In the genomic region with DNA sequence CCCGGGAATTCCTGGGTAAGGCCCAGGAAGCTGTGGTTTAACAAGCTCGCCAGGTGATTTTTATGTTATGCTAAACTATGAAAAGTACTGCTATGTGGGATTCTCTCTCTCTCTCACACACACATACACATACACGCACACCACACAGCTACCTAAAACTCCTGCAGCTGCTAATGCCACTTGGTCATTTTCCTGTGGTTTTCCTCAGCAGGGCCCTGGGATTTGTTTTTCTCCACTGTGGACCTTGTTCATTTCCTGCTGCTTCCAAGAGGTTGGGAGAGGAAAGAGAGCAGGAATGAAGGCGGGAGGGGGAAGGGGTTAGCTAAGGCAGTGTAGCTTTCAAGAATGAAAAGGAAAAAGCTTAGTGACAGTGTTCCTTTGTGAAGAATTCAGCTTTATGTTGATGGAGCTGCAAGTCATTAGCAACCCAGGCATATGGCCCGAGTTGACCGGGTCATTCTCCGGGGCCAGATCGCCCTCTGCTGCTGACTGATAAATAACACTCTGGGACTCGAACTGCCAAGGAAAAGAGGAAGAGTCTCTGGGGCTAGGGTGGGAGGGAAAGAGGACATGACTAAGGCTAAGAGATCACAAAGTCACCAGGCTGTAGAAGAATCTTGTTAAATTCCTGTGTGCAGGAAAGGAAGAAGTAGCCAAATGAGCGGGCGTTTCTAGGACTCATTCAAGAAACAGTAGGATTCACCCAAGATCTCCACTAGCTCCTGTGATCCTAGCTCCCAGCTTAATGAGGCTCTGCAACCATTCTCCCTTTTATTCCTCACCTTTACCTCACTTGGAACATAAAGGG, we compare ENCODE assay signal across 1 cellular context.
TF ChIP-seq lines count a peak whose summit lies in the region.

No MANE protein-coding gene starts in this region.

TF ChIP-seq in K562, 482 proteins besides CTCF, POLR2A, EP300 and RAD21 (continued from another document and continues in another):
- TF ChIP-seq, protein P1, sequence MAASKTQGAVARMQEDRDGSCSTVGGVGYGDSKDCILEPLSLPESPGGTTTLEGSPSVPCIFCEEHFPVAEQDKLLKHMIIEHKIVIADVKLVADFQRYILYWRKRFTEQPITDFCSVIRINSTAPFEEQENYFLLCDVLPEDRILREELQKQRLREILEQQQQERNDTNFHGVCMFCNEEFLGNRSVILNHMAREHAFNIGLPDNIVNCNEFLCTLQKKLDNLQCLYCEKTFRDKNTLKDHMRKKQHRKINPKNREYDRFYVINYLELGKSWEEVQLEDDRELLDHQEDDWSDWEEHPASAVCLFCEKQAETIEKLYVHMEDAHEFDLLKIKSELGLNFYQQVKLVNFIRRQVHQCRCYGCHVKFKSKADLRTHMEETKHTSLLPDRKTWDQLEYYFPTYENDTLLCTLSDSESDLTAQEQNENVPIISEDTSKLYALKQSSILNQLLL (CRISPR knock-in tag; IDR thresholded peaks at IDR 0.05; ENCODE audit: borderline replicate concordance): no peak
- TF ChIP-seq KDM1A (IDR thresholded peaks at IDR 0.05) (peak in 1 of 2 experiments; percentile 28; a peak in 1 of 4 replicates), GABPB1 (CRISPR knock-in tag; IDR thresholded peaks at IDR 0.05) (peak; percentile 53; the same call in 1 of the 2 replicates), MTA3 (IDR thresholded peaks at IDR 0.05; ENCODE audit: borderline replicate concordance) (no peak), CAMTA2 (CRISPR knock-in tag; conservative IDR thresholded peaks at IDR 0.05) (no peak), NR2F6 (CRISPR knock-in tag; IDR thresholded peaks at IDR 0.05) (no peak), IRF2 (CRISPR knock-in tag; IDR thresholded peaks at IDR 0.05) (no peak), ARHGAP35 (IDR thresholded peaks at IDR 0.05; ENCODE audit: partially characterized antibody) (no peak), EGR1 (conservative IDR thresholded peaks at IDR 0.05) (no peak), BHLHE40 (IDR thresholded peaks at IDR 0.05; ENCODE audit: low read length) (peak; percentile 42; the same call in 1 of the 2 replicates), CBX1 (IDR thresholded peaks at IDR 0.05; ENCODE audit: low read depth) (no peak), ZNF133 (CRISPR knock-in tag; IDR thresholded peaks at IDR 0.05) (no peak), ZNF253 (CRISPR knock-in tag; conservative IDR thresholded peaks at IDR 0.05) (no peak), SAFB2 (IDR thresholded peaks at IDR 0.05; ENCODE audit: borderline replicate concordance, low read depth, low read length, severe bottlenecking) (no peak), NFE2L1 (tag; IDR thresholded peaks at IDR 0.05; ENCODE audit: borderline replicate concordance, low read depth) (no peak), ZNF764 (CRISPR knock-in tag; IDR thresholded peaks at IDR 0.05; ENCODE audit: low read depth) (no peak), MTA1 (IDR thresholded peaks at IDR 0.05; ENCODE audit: borderline replicate concordance) (peak; percentile 20; the same call in 1 of the 2 replicates), GTF2F1 (IDR thresholded peaks at IDR 0.05; ENCODE audit: low read depth, low read length) (no peak), ZNF347 (CRISPR knock-in tag; IDR thresholded peaks at IDR 0.05; ENCODE audit: low read depth) (no peak), NR2C2 (CRISPR knock-in tag; IDR thresholded peaks at IDR 0.05) (no peak), NR2C2 (tag; IDR thresholded peaks at IDR 0.05) (no peak), SUPT5H (IDR thresholded peaks at IDR 0.05) (no peak), MEF2A (IDR thresholded peaks at IDR 0.05; ENCODE audit: control insufficient read depth, low read depth, low read length) (no peak), BRD9 (IDR thresholded peaks at IDR 0.05; ENCODE audit: low read depth, partially characterized antibody) (peak; percentile 57), ZC3H11A (IDR thresholded peaks at IDR 0.05; ENCODE audit: low read depth, low read length) (no peak), SMARCA4 (IDR thresholded peaks at IDR 0.05) (peak; percentile 68), SMARCA5 (IDR thresholded peaks at IDR 0.05) (no peak), C11orf30 (IDR thresholded peaks at IDR 0.05; ENCODE audit: low read depth) (peak; percentile 61), ZNF830 (CRISPR knock-in tag; IDR thresholded peaks at IDR 0.05) (no peak), MED1 (CRISPR knock-in tag; IDR thresholded peaks at IDR 0.05; ENCODE audit: borderline replicate concordance) (no peak), LARP7 (IDR thresholded peaks at IDR 0.05) (no peak), HEY1 (CRISPR knock-in tag; IDR thresholded peaks at IDR 0.05; ENCODE audit: borderline replicate concordance) (0 out of 2 replicates have a peak, but pooled peaks have one; percentile 23), SMC3 (conservative IDR thresholded peaks at IDR 0.05; ENCODE audit: insufficient read depth, low read depth, low read length) (peak; percentile 96), TAF7 (tag; IDR thresholded peaks at IDR 0.05) (no peak), RNF2 (IDR thresholded peaks at IDR 0.05) (no peak), STAT5A (IDR thresholded peaks at IDR 0.05; ENCODE audit: borderline replicate concordance, low read length) (no peak; the same call in 1 of the 2 replicates), CBX3 (IDR thresholded peaks at IDR 0.05; ENCODE audit: borderline replicate concordance in 1 of 2, low read length in 2 of 2) (no peak), ZNF23 (CRISPR knock-in tag; IDR thresholded peaks at IDR 0.05) (no peak), CBFA2T3 (IDR thresholded peaks at IDR 0.05) (peak; percentile 67), NUFIP1 (IDR thresholded peaks at IDR 0.05; ENCODE audit: partially characterized antibody) (no peak), BRF1 (IDR thresholded peaks at IDR 0.05; ENCODE audit: borderline replicate concordance, extremely low read depth, insufficient read length) (no peak), ZNF780A (CRISPR knock-in tag; IDR thresholded peaks at IDR 0.05) (no peak), KHSRP (IDR thresholded peaks at IDR 0.05) (no peak), YBX1 (IDR thresholded peaks at IDR 0.05) (no peak), FOXA3 (CRISPR knock-in tag; conservative IDR thresholded peaks at IDR 0.05 in 1 of 2, IDR thresholded peaks at IDR 0.05 in 1 of 2) (peak in 1 of 2 experiments; percentile 62; a peak in 1 of 4 replicates), CREM (IDR thresholded peaks at IDR 0.05; ENCODE audit: low read depth) (peak; percentile 45), KAT8 (IDR thresholded peaks at IDR 0.05; ENCODE audit: low read depth) (peak; percentile 25; the same call in 1 of the 2 replicates), ZNF263 (CRISPR knock-in tag; IDR thresholded peaks at IDR 0.05; ENCODE audit: borderline replicate concordance) (no peak)
- TF ChIP-seq, protein P2, sequence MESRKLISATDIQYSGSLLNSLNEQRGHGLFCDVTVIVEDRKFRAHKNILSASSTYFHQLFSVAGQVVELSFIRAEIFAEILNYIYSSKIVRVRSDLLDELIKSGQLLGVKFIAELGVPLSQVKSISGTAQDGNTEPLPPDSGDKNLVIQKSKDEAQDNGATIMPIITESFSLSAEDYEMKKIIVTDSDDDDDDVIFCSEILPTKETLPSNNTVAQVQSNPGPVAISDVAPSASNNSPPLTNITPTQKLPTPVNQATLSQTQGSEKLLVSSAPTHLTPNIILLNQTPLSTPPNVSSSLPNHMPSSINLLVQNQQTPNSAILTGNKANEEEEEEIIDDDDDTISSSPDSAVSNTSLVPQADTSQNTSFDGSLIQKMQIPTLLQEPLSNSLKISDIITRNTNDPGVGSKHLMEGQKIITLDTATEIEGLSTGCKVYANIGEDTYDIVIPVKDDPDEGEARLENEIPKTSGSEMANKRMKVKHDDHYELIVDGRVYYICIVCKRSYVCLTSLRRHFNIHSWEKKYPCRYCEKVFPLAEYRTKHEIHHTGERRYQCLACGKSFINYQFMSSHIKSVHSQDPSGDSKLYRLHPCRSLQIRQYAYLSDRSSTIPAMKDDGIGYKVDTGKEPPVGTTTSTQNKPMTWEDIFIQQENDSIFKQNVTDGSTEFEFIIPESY (CRISPR knock-in tag; IDR thresholded peaks at IDR 0.05): peak; percentile 48
- TF ChIP-seq, protein P3, sequence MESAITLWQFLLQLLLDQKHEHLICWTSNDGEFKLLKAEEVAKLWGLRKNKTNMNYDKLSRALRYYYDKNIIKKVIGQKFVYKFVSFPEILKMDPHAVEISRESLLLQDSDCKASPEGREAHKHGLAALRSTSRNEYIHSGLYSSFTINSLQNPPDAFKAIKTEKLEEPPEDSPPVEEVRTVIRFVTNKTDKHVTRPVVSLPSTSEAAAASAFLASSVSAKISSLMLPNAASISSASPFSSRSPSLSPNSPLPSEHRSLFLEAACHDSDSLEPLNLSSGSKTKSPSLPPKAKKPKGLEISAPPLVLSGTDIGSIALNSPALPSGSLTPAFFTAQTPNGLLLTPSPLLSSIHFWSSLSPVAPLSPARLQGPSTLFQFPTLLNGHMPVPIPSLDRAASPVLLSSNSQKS (CRISPR knock-in tag; IDR thresholded peaks at IDR 0.05): no peak
- TF ChIP-seq, protein P4, sequence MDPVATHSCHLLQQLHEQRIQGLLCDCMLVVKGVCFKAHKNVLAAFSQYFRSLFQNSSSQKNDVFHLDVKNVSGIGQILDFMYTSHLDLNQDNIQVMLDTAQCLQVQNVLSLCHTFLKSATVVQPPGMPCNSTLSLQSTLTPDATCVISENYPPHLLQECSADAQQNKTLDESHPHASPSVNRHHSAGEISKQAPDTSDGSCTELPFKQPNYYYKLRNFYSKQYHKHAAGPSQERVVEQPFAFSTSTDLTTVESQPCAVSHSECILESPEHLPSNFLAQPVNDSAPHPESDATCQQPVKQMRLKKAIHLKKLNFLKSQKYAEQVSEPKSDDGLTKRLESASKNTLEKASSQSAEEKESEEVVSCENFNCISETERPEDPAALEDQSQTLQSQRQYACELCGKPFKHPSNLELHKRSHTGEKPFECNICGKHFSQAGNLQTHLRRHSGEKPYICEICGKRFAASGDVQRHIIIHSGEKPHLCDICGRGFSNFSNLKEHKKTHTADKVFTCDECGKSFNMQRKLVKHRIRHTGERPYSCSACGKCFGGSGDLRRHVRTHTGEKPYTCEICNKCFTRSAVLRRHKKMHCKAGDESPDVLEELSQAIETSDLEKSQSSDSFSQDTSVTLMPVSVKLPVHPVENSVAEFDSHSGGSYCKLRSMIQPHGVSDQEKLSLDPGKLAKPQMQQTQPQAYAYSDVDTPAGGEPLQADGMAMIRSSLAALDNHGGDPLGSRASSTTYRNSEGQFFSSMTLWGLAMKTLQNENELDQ (CRISPR knock-in tag; IDR thresholded peaks at IDR 0.05; ENCODE audit: borderline replicate concordance): no peak
- TF ChIP-seq, protein P5, sequence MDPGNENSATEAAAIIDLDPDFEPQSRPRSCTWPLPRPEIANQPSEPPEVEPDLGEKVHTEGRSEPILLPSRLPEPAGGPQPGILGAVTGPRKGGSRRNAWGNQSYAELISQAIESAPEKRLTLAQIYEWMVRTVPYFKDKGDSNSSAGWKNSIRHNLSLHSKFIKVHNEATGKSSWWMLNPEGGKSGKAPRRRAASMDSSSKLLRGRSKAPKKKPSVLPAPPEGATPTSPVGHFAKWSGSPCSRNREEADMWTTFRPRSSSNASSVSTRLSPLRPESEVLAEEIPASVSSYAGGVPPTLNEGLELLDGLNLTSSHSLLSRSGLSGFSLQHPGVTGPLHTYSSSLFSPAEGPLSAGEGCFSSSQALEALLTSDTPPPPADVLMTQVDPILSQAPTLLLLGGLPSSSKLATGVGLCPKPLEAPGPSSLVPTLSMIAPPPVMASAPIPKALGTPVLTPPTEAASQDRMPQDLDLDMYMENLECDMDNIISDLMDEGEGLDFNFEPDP (CRISPR knock-in tag; IDR thresholded peaks at IDR 0.05): no peak
- TF ChIP-seq, protein P6, sequence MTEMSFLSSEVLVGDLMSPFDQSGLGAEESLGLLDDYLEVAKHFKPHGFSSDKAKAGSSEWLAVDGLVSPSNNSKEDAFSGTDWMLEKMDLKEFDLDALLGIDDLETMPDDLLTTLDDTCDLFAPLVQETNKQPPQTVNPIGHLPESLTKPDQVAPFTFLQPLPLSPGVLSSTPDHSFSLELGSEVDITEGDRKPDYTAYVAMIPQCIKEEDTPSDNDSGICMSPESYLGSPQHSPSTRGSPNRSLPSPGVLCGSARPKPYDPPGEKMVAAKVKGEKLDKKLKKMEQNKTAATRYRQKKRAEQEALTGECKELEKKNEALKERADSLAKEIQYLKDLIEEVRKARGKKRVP (CRISPR knock-in tag; IDR thresholded peaks at IDR 0.05): no peak
- TF ChIP-seq, protein P7, sequence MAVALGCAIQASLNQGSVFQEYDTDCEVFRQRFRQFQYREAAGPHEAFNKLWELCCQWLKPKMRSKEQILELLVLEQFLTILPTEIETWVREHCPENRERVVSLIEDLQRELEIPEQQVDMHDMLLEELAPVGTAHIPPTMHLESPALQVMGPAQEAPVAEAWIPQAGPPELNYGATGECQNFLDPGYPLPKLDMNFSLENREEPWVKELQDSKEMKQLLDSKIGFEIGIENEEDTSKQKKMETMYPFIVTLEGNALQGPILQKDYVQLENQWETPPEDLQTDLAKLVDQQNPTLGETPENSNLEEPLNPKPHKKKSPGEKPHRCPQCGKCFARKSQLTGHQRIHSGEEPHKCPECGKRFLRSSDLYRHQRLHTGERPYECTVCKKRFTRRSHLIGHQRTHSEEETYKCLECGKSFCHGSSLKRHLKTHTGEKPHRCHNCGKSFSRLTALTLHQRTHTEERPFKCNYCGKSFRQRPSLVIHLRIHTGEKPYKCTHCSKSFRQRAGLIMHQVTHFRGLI (CRISPR knock-in tag; IDR thresholded peaks at IDR 0.05): no peak
- TF ChIP-seq, protein P8, sequence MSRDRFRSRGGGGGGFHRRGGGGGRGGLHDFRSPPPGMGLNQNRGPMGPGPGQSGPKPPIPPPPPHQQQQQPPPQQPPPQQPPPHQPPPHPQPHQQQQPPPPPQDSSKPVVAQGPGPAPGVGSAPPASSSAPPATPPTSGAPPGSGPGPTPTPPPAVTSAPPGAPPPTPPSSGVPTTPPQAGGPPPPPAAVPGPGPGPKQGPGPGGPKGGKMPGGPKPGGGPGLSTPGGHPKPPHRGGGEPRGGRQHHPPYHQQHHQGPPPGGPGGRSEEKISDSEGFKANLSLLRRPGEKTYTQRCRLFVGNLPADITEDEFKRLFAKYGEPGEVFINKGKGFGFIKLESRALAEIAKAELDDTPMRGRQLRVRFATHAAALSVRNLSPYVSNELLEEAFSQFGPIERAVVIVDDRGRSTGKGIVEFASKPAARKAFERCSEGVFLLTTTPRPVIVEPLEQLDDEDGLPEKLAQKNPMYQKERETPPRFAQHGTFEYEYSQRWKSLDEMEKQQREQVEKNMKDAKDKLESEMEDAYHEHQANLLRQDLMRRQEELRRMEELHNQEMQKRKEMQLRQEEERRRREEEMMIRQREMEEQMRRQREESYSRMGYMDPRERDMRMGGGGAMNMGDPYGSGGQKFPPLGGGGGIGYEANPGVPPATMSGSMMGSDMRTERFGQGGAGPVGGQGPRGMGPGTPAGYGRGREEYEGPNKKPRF (IDR thresholded peaks at IDR 0.05; ENCODE audit: low read depth, low read length): no peak
- TF ChIP-seq, protein P9, sequence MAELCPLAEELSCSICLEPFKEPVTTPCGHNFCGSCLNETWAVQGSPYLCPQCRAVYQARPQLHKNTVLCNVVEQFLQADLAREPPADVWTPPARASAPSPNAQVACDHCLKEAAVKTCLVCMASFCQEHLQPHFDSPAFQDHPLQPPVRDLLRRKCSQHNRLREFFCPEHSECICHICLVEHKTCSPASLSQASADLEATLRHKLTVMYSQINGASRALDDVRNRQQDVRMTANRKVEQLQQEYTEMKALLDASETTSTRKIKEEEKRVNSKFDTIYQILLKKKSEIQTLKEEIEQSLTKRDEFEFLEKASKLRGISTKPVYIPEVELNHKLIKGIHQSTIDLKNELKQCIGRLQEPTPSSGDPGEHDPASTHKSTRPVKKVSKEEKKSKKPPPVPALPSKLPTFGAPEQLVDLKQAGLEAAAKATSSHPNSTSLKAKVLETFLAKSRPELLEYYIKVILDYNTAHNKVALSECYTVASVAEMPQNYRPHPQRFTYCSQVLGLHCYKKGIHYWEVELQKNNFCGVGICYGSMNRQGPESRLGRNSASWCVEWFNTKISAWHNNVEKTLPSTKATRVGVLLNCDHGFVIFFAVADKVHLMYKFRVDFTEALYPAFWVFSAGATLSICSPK (IDR thresholded peaks at IDR 0.05; ENCODE audit: borderline replicate concordance): no peak
